17 cellular contexts compared by ENCODE assay signal in genomic region chr21:37429356-37429755, GRCh38.
DNase-seq lines count a peak whose midpoint lies in the region; ATAC-seq and TF ChIP-seq lines count a peak whose summit lies in the region.
"Had no signal": no experiment of that assay in that cellular context is flagged by ENCODE, and none has a peak within 500 bp of the region (broad histone marks: within the 10 kb centered on the region; RNA-seq: fewer than 3 reads in every experiment).

No MANE protein-coding gene starts in this region.

- peaks cover 29% of the 10 kb centered on the region for H3K4me1 ChIP-seq in CD8-positive, alpha-beta memory T cell (ENCODE audit: insufficient read depth, low read length)

- H3K27ac ChIP-seq in CD8-positive, alpha-beta memory T cell (ENCODE audit: low read depth, low read length): no peak overlapping the region
- H3K27ac ChIP-seq: coronary artery, foreskin keratinocyte, pancreas, SJCRH30 had no signal

- no peaks in the 10 kb centered on the region for H3K9me3 ChIP-seq in CD8-positive, alpha-beta memory T cell (ENCODE audit: low read length)
- H3K9me3 ChIP-seq: HAP-1, pancreas, SJCRH30 had no signal

- no peaks in the 10 kb centered on the region for H3K36me3 ChIP-seq in CD8-positive, alpha-beta memory T cell (ENCODE audit: insufficient read depth, low read length)
- H3K36me3 ChIP-seq: pancreas had no signal

- H3K4me1 Mint-ChIP-seq in CD14-positive monocyte: peaks cover 19% of the 10 kb centered on the region
- peaks cover 68 to 89% (median 88%) of the 10 kb centered on the region in 3 donors for H3K4me1 Mint-ChIP-seq in CD8-positive, alpha-beta memory T cell
- peaks cover 38% of the 10 kb centered on the region for H3K4me1 Mint-ChIP-seq in memory B cell
- H3K4me1 Mint-ChIP-seq in activated T-helper 17 cell treated with anti-CD3 and anti-CD28 coated beads, Interleukin-2, amount 50 U/mL, for 72 hours: peaks cover 37% of the 10 kb centered on the region

- TF ChIP-seq CTCF in CD14-positive monocyte (IDR thresholded peaks at IDR 0.05): no peak

- H3K4me3 Mint-ChIP-seq in CD14-positive monocyte (no peak overlapping the region), memory B cell (no peak overlapping the region)
- peak overlapping the region in 1 of 7 donors; percentile 16 for H3K4me3 Mint-ChIP-seq in CD8-positive, alpha-beta memory T cell
- H3K4me3 Mint-ChIP-seq in activated T-helper 17 cell treated with anti-CD3 and anti-CD28 coated beads, Interleukin-2, amount 50 U/mL, for 72 hours: no peak overlapping the region
- H3K4me3 Mint-ChIP-seq: activated naive CD4-positive, alpha-beta T cell treated with anti-CD3 and anti-CD28 coated beads, Interleukin-2, amount 10 ng/mL, durations not matched to agents 7 days and 5 days had no signal

- H3K27ac Mint-ChIP-seq in CD14-positive monocyte (peak overlapping the region in 5 of 7 donors; percentile 11 to 74 (median 54)), memory B cell (peak overlapping the region; percentile 40)
- H3K27ac Mint-ChIP-seq in CD8-positive, alpha-beta memory T cell: peak overlapping the region in 5 of 8 donors; percentile 44 to 67 (median 48)
- H3K27ac Mint-ChIP-seq in activated T-helper 17 cell treated with anti-CD3 and anti-CD28 coated beads, Interleukin-2, amount 50 U/mL, for 72 hours: no peak overlapping the region
- H3K27ac Mint-ChIP-seq: activated naive CD4-positive, alpha-beta T cell treated with anti-CD3 and anti-CD28 coated beads, Interleukin-2, amount 10 ng/mL, durations not matched to agents 7 days and 5 days had no signal

- H3K9me3 Mint-ChIP-seq in CD14-positive monocyte (peaks cover 0 to 3% (median 0%) of the 10 kb centered on the region in 7 donors), memory B cell (peaks cover 2% of the 10 kb centered on the region)
- H3K9me3 Mint-ChIP-seq in CD8-positive, alpha-beta memory T cell: no peaks in the 10 kb centered on the region
- no peaks in the 10 kb centered on the region for H3K9me3 Mint-ChIP-seq in activated T-helper 17 cell treated with anti-CD3 and anti-CD28 coated beads, Interleukin-2, amount 50 U/mL, for 72 hours
- H3K9me3 Mint-ChIP-seq: activated naive CD4-positive, alpha-beta T cell treated with anti-CD3 and anti-CD28 coated beads, Interleukin-2, amount 10 ng/mL, durations not matched to agents 7 days and 5 days had no signal

- no peaks in the 10 kb centered on the region for H3K27me3 ChIP-seq in CD8-positive, alpha-beta memory T cell (ENCODE audit: insufficient read depth, low read length, poor library complexity, severe bottlenecking)
- H3K27me3 ChIP-seq: foreskin keratinocyte, pancreas, SJCRH30 had no signal

- CTCF ChIA-PET in CD8-positive, alpha-beta memory T cell (lab: Charles Lee): no interaction called here

- H3K4me3 ChIP-seq in CD8-positive, alpha-beta memory T cell (ENCODE audit: low read length): no peak overlapping the region
- H3K4me3 ChIP-seq: coronary artery, HAP-1, pancreas, SJCRH30 had no signal

- POLR2A ChIA-PET in CD8-positive, alpha-beta memory T cell (lab: Charles Lee): no interaction called here

- peak; percentile 32 for ATAC-seq in memory B cell (ENCODE audit: low read depth)
- no peak for ATAC-seq in activated T-helper 17 cell treated with anti-CD3 and anti-CD28 coated beads, Interleukin-2, amount 50 U/mL, for 72 hours (replicated peaks)
- ATAC-seq: foreskin keratinocyte, pancreas had no signal

- intact Hi-C loops in CD14-positive monocyte (cut with micrococcal nuclease): no loop called here
- intact Hi-C loops in head of caudate nucleus (cut with DNase I): no loop called here

- DNase-seq in CD14-positive monocyte (ENCODE audit: low spot score) (no peak), OCI-M1 (lab: John Stamatoyannopoulos, UW) (peak; percentile 46), memory B cell (ENCODE audit: low spot score in 2 of 2) (no peak), head of caudate nucleus (no peak), COLO668 (lab: John Stamatoyannopoulos, UW; ENCODE audit: unreplicated experiment) (no peak)
- no peak for DNase-seq in CD8-positive, alpha-beta memory T cell
- DNase-seq: activated CD4-positive, alpha-beta T cell treated with anti-CD3 and anti-CD28 coated beads for 1 hour; activated CD8-positive, alpha-beta memory T cell treated with anti-CD3 and anti-CD28 coated beads, Interleukin-2, amount 50 U/mL, for 4 hours; activated naive CD4-positive, alpha-beta T cell treated with anti-CD3 and anti-CD28 coated beads, Interleukin-2, amount 10 ng/mL, durations not matched to agents 7 days and 5 days; foreskin keratinocyte; NCI-H187 treated with DMSO at 0.1 percent for 48 hours; NCI-H510A treated with DMSO at 0.1 percent for 48 hours; pancreas; SJCRH30 had no signal

- H3K27me3 Mint-ChIP-seq in CD14-positive monocyte (ENCODE audit: low read depth in 3 of 3) (no peaks in the 10 kb centered on the region), memory B cell (no peaks in the 10 kb centered on the region)
- H3K27me3 Mint-ChIP-seq in CD8-positive, alpha-beta memory T cell: no peaks in the 10 kb centered on the region
- H3K27me3 Mint-ChIP-seq in activated T-helper 17 cell treated with anti-CD3 and anti-CD28 coated beads, Interleukin-2, amount 50 U/mL, for 72 hours: no peaks in the 10 kb centered on the region
- H3K27me3 Mint-ChIP-seq: activated naive CD4-positive, alpha-beta T cell treated with anti-CD3 and anti-CD28 coated beads, Interleukin-2, amount 10 ng/mL, durations not matched to agents 7 days and 5 days had no signal

- H3K36me3 Mint-ChIP-seq in CD14-positive monocyte: peaks cover 34 to 50% of the 10 kb centered on the region in 2 donors
- peaks cover 0 to 53% (median 21%) of the 10 kb centered on the region in 3 donors for H3K36me3 Mint-ChIP-seq in CD8-positive, alpha-beta memory T cell
- H3K36me3 Mint-ChIP-seq in memory B cell: peaks cover 19% of the 10 kb centered on the region
- H3K36me3 Mint-ChIP-seq in activated T-helper 17 cell treated with anti-CD3 and anti-CD28 coated beads, Interleukin-2, amount 50 U/mL, for 72 hours (ENCODE audit: low read depth): peaks cover 73% of the 10 kb centered on the region
